Comparison of ENCODE assay signal across 1 cellular context in the genomic region with DNA sequence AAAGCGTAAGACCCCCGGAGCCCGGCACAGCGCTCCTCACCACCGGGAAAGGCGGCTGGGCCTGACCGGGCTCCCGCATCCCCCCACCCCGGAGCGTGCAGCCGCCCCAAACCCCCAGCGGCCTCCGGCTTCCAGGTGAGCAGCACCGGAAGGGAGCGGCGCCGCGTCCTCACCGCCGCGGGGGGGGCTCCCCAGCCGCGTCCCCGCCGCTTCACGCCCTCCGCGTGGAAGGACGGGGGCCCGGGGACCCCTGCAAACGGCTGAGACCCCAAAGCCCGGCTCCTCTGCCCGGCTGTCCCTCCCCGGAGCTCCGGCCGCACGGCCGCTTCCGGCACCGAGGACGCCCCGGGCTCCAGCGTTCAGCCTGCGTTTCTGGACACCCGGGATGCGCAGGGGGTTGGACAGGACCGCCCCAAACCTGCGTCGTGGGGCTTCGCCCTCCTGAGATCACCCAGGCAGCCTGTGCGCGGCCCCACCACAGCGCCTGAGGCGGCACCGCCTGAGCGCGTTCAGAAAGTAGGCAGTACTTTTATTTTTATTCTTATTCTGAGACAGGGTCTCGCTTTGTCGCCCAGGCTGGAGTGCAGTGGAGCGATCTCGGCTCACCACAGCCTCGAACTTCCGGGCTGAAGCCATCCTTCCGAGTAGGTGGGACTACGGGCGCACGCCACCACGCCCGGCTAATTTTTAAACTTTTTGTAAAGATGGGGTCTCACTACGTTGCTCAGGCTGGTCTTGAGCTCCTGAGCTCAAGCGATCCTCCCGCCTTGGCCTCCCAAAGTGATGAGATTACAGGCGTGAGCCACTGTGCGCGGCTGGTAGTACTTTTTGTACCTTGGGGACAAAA.
TF ChIP-seq lines count a peak whose summit lies in the region.

No MANE protein-coding gene starts in this region.

TF ChIP-seq in HepG2, 621 proteins besides CTCF, POLR2A, EP300 and RAD21 (continued from another document and continues in another):
- TF ChIP-seq ZKSCAN1 (IDR thresholded peaks at IDR 0.05; ENCODE audit: low read length) (no peak), ZNF205 (CRISPR knock-in tag; IDR thresholded peaks at IDR 0.05) (no peak), ZNF75D (CRISPR knock-in tag; IDR thresholded peaks at IDR 0.05; ENCODE audit: borderline replicate concordance) (no peak), ZNF34 (CRISPR knock-in tag; IDR thresholded peaks at IDR 0.05; ENCODE audit: borderline replicate concordance) (no peak), SOX13 (IDR thresholded peaks at IDR 0.05) (no peak), SOX13 (CRISPR knock-in tag; conservative IDR thresholded peaks at IDR 0.05 in 1 of 2, IDR thresholded peaks at IDR 0.05 in 1 of 2) (no peak; a peak in 1 of 4 replicates), JDP2 (CRISPR knock-in tag; IDR thresholded peaks at IDR 0.05; ENCODE audit: borderline replicate concordance) (no peak), ZFY (CRISPR knock-in tag; IDR thresholded peaks at IDR 0.05) (peak; percentile 56), ZNF547 (CRISPR knock-in tag; IDR thresholded peaks at IDR 0.05) (0 out of 2 replicates have a peak, but pooled peaks have one; percentile 28), NCOA1 (CRISPR knock-in tag; IDR thresholded peaks at IDR 0.05) (peak; percentile 57; the same call in 1 of the 2 replicates), SP4 (CRISPR knock-in tag; IDR thresholded peaks at IDR 0.05) (peak; percentile 45; the same call in 1 of the 2 replicates), ZNF629 (CRISPR knock-in tag; conservative IDR thresholded peaks at IDR 0.05) (no peak), RORA (CRISPR knock-in tag; IDR thresholded peaks at IDR 0.05) (no peak), ZNF367 (CRISPR knock-in tag; IDR thresholded peaks at IDR 0.05; ENCODE audit: borderline replicate concordance) (no peak), SRY (CRISPR knock-in tag; IDR thresholded peaks at IDR 0.05) (peak; percentile 84; the same call in 1 of the 2 replicates), ZFP90 (CRISPR knock-in tag; IDR thresholded peaks at IDR 0.05; ENCODE audit: borderline replicate concordance) (no peak), KAT7 (CRISPR knock-in tag; IDR thresholded peaks at IDR 0.05; ENCODE audit: borderline replicate concordance) (no peak), ZNF256 (CRISPR knock-in tag; conservative IDR thresholded peaks at IDR 0.05) (no peak), LCORL (IDR thresholded peaks at IDR 0.05) (no peak), LCORL (CRISPR knock-in tag; IDR thresholded peaks at IDR 0.05) (peak; percentile 58; the same call in 1 of the 2 replicates), ZNF550 (CRISPR knock-in tag; IDR thresholded peaks at IDR 0.05; ENCODE audit: borderline replicate concordance) (no peak), ZNF510 (CRISPR knock-in tag; IDR thresholded peaks at IDR 0.05; ENCODE audit: low read depth) (no peak), TCF7 (IDR thresholded peaks at IDR 0.05; ENCODE audit: low read depth) (no peak), ZFP37 (CRISPR knock-in tag; IDR thresholded peaks at IDR 0.05; ENCODE audit: borderline replicate concordance) (no peak), AHR (CRISPR knock-in tag; IDR thresholded peaks at IDR 0.05) (no peak), SOX6 (IDR thresholded peaks at IDR 0.05) (no peak), SOX6 (CRISPR knock-in tag; IDR thresholded peaks at IDR 0.05) (0 out of 2 replicates have a peak, but pooled peaks have one; percentile 9), YEATS4 (CRISPR knock-in tag; IDR thresholded peaks at IDR 0.05; ENCODE audit: borderline replicate concordance) (peak; percentile 50; the same call in 1 of the 2 replicates), TOPORS (CRISPR knock-in tag; IDR thresholded peaks at IDR 0.05) (no peak), ZMYM4 (CRISPR knock-in tag; IDR thresholded peaks at IDR 0.05) (peak; percentile 18; the same call in 1 of the 2 replicates), SALL2 (CRISPR knock-in tag; IDR thresholded peaks at IDR 0.05) (no peak), RFX5 (IDR thresholded peaks at IDR 0.05; ENCODE audit: low read depth, low read length) (no peak), NCOR1 (IDR thresholded peaks at IDR 0.05; ENCODE audit: borderline replicate concordance, low read length) (no peak), EZH2 (conservative IDR thresholded peaks at IDR 0.05; ENCODE audit: low read depth, low read length) (no peak), BORCS8-MEF2B (CRISPR knock-in tag; IDR thresholded peaks at IDR 0.05) (no peak)
- TF ChIP-seq, protein P1, sequence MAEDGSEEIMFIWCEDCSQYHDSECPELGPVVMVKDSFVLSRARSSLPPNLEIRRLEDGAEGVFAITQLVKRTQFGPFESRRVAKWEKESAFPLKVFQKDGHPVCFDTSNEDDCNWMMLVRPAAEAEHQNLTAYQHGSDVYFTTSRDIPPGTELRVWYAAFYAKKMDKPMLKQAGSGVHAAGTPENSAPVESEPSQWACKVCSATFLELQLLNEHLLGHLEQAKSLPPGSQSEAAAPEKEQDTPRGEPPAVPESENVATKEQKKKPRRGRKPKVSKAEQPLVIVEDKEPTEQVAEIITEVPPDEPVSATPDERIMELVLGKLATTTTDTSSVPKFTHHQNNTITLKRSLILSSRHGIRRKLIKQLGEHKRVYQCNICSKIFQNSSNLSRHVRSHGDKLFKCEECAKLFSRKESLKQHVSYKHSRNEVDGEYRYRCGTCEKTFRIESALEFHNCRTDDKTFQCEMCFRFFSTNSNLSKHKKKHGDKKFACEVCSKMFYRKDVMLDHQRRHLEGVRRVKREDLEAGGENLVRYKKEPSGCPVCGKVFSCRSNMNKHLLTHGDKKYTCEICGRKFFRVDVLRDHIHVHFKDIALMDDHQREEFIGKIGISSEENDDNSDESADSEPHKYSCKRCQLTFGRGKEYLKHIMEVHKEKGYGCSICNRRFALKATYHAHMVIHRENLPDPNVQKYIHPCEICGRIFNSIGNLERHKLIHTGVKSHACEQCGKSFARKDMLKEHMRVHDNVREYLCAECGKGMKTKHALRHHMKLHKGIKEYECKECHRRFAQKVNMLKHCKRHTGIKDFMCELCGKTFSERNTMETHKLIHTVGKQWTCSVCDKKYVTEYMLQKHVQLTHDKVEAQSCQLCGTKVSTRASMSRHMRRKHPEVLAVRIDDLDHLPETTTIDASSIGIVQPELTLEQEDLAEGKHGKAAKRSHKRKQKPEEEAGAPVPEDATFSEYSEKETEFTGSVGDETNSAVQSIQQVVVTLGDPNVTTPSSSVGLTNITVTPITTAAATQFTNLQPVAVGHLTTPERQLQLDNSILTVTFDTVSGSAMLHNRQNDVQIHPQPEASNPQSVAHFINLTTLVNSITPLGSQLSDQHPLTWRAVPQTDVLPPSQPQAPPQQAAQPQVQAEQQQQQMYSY (CRISPR knock-in tag; IDR thresholded peaks at IDR 0.05) = no peak
- TF ChIP-seq, protein P2, sequence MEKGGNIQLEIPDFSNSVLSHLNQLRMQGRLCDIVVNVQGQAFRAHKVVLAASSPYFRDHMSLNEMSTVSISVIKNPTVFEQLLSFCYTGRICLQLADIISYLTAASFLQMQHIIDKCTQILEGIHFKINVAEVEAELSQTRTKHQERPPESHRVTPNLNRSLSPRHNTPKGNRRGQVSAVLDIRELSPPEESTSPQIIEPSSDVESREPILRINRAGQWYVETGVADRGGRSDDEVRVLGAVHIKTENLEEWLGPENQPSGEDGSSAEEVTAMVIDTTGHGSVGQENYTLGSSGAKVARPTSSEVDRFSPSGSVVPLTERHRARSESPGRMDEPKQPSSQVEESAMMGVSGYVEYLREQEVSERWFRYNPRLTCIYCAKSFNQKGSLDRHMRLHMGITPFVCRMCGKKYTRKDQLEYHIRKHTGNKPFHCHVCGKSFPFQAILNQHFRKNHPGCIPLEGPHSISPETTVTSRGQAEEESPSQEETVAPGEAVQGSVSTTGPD (CRISPR knock-in tag; IDR thresholded peaks at IDR 0.05) = 0 out of 2 replicates have a peak, but pooled peaks have one; percentile 20
- TF ChIP-seq, protein P3, sequence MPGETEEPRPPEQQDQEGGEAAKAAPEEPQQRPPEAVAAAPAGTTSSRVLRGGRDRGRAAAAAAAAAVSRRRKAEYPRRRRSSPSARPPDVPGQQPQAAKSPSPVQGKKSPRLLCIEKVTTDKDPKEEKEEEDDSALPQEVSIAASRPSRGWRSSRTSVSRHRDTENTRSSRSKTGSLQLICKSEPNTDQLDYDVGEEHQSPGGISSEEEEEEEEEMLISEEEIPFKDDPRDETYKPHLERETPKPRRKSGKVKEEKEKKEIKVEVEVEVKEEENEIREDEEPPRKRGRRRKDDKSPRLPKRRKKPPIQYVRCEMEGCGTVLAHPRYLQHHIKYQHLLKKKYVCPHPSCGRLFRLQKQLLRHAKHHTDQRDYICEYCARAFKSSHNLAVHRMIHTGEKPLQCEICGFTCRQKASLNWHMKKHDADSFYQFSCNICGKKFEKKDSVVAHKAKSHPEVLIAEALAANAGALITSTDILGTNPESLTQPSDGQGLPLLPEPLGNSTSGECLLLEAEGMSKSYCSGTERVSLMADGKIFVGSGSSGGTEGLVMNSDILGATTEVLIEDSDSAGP (CRISPR knock-in tag; IDR thresholded peaks at IDR 0.05; ENCODE audit: borderline replicate concordance) = peak; percentile 62; the same call in 1 of the 2 replicates
- TF ChIP-seq, protein P4, sequence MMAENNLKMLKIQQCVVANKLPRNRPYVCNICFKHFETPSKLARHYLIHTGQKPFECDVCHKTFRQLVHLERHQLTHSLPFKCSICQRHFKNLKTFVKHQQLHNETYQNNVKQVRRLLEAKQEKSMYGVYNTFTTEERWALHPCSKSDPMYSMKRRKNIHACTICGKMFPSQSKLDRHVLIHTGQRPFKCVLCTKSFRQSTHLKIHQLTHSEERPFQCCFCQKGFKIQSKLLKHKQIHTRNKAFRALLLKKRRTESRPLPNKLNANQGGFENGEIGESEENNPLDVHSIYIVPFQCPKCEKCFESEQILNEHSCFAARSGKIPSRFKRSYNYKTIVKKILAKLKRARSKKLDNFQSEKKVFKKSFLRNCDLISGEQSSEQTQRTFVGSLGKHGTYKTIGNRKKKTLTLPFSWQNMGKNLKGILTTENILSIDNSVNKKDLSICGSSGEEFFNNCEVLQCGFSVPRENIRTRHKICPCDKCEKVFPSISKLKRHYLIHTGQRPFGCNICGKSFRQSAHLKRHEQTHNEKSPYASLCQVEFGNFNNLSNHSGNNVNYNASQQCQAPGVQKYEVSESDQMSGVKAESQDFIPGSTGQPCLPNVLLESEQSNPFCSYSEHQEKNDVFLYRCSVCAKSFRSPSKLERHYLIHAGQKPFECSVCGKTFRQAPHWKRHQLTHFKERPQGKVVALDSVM (CRISPR knock-in tag; IDR thresholded peaks at IDR 0.05) = peak; percentile 94
- TF ChIP-seq, protein P5, sequence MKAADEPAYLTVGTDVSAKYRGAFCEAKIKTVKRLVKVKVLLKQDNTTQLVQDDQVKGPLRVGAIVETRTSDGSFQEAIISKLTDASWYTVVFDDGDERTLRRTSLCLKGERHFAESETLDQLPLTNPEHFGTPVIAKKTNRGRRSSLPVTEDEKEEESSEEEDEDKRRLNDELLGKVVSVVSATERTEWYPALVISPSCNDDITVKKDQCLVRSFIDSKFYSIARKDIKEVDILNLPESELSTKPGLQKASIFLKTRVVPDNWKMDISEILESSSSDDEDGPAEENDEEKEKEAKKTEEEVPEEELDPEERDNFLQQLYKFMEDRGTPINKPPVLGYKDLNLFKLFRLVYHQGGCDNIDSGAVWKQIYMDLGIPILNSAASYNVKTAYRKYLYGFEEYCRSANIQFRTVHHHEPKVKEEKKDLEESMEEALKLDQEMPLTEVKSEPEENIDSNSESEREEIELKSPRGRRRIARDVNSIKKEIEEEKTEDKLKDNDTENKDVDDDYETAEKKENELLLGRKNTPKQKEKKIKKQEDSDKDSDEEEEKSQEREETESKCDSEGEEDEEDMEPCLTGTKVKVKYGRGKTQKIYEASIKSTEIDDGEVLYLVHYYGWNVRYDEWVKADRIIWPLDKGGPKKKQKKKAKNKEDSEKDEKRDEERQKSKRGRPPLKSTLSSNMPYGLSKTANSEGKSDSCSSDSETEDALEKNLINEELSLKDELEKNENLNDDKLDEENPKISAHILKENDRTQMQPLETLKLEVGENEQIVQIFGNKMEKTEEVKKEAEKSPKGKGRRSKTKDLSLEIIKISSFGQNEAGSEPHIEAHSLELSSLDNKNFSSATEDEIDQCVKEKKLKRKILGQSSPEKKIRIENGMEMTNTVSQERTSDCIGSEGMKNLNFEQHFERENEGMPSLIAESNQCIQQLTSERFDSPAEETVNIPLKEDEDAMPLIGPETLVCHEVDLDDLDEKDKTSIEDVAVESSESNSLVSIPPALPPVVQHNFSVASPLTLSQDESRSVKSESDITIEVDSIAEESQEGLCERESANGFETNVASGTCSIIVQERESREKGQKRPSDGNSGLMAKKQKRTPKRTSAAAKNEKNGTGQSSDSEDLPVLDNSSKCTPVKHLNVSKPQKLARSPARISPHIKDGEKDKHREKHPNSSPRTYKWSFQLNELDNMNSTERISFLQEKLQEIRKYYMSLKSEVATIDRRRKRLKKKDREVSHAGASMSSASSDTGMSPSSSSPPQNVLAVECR (CRISPR knock-in tag; IDR thresholded peaks at IDR 0.05; ENCODE audit: borderline replicate concordance) = peak; percentile 62
- TF ChIP-seq, protein P6, sequence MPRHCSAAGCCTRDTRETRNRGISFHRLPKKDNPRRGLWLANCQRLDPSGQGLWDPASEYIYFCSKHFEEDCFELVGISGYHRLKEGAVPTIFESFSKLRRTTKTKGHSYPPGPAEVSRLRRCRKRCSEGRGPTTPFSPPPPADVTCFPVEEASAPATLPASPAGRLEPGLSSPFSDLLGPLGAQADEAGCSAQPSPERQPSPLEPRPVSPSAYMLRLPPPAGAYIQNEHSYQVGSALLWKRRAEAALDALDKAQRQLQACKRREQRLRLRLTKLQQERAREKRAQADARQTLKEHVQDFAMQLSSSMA (CRISPR knock-in tag; IDR thresholded peaks at IDR 0.05) = no peak
- TF ChIP-seq, protein P7, sequence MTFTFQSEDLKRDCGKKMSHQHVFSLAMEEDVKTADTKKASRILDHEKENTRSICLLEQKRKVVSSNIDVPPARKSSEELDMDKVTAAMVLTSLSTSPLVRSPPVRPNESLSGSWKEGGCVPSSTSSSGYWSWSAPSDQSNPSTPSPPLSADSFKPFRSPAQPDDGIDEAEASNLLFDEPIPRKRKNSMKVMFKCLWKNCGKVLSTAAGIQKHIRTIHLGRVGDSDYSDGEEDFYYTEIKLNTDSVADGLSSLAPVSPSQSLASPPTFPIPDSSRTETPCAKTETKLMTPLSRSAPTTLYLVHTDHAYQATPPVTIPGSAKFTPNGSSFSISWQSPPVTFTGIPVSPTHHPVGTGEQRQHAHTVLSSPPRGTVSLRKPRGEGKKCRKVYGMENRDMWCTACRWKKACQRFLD (CRISPR knock-in tag; IDR thresholded peaks at IDR 0.05; ENCODE audit: borderline replicate concordance) = no peak
- TF ChIP-seq, protein P8, sequence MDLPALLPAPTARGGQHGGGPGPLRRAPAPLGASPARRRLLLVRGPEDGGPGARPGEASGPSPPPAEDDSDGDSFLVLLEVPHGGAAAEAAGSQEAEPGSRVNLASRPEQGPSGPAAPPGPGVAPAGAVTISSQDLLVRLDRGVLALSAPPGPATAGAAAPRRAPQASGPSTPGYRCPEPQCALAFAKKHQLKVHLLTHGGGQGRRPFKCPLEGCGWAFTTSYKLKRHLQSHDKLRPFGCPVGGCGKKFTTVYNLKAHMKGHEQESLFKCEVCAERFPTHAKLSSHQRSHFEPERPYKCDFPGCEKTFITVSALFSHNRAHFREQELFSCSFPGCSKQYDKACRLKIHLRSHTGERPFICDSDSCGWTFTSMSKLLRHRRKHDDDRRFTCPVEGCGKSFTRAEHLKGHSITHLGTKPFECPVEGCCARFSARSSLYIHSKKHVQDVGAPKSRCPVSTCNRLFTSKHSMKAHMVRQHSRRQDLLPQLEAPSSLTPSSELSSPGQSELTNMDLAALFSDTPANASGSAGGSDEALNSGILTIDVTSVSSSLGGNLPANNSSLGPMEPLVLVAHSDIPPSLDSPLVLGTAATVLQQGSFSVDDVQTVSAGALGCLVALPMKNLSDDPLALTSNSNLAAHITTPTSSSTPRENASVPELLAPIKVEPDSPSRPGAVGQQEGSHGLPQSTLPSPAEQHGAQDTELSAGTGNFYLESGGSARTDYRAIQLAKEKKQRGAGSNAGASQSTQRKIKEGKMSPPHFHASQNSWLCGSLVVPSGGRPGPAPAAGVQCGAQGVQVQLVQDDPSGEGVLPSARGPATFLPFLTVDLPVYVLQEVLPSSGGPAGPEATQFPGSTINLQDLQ (CRISPR knock-in tag; IDR thresholded peaks at IDR 0.05) = no peak
